1 cellular context compared by ENCODE assay signal in genomic region chrX:153944140-153944799, GRCh38.
TF ChIP-seq lines count a peak whose summit lies in the region.

Gene RENBP, minus strand, starts transcription at chrX:153944643. Its CDS starts 33 bp downstream, at chrX:153944610.

TF ChIP-seq in K562, 482 proteins besides CTCF, POLR2A, EP300 and RAD21 (continued from another document and continues in another):
- TF ChIP-seq ZNF407 (IDR thresholded peaks at IDR 0.05; ENCODE audit: low read depth) (no peak), SUPT5H (IDR thresholded peaks at IDR 0.05) (no peak), NFE2 (IDR thresholded peaks at IDR 0.05; ENCODE audit: low read depth) (no peak), ZNF280B (CRISPR knock-in tag; IDR thresholded peaks at IDR 0.05) (no peak), ZNF133 (CRISPR knock-in tag; IDR thresholded peaks at IDR 0.05) (no peak), EWSR1 (IDR thresholded peaks at IDR 0.05; ENCODE audit: borderline replicate concordance, low read depth, partially characterized antibody) (no peak), RB1 (IDR thresholded peaks at IDR 0.05; ENCODE audit: low read depth) (no peak), CEBPG (CRISPR knock-in tag; IDR thresholded peaks at IDR 0.05) (no peak), CEBPG (tag; conservative IDR thresholded peaks at IDR 0.05 in 1 of 2, IDR thresholded peaks at IDR 0.05 in 1 of 2) (no peak), E2F8 (IDR thresholded peaks at IDR 0.05; ENCODE audit: low read depth, partially characterized antibody) (no peak), SAP30 (IDR thresholded peaks at IDR 0.05; ENCODE audit: borderline replicate concordance, insufficient read depth, low read depth, low read length, poor library complexity, severe bottlenecking) (peak; percentile 18), POLR2B (IDR thresholded peaks at IDR 0.05; ENCODE audit: low read depth, partially characterized antibody) (no peak), PML (IDR thresholded peaks at IDR 0.05; ENCODE audit: low read length) (no peak), PHF8 (IDR thresholded peaks at IDR 0.05; ENCODE audit: borderline replicate concordance, low read length) (peak; percentile 36; the same call in 1 of the 2 replicates), NCOA2 (IDR thresholded peaks at IDR 0.05; ENCODE audit: partially characterized antibody in 2 of 2) (no peak), HMGXB4 (CRISPR knock-in tag; IDR thresholded peaks at IDR 0.05) (no peak), ZNF766 (CRISPR knock-in tag; conservative IDR thresholded peaks at IDR 0.05) (no peak), CCNT2 (IDR thresholded peaks at IDR 0.05; ENCODE audit: borderline replicate concordance, extremely low read depth, insufficient read length, low read depth, low read length) (no peak), RNF219 (CRISPR knock-in tag; IDR thresholded peaks at IDR 0.05) (no peak), PPARD (CRISPR knock-in tag; IDR thresholded peaks at IDR 0.05) (no peak), CREM (IDR thresholded peaks at IDR 0.05; ENCODE audit: low read depth) (peak; percentile 32; the same call in 1 of the 2 replicates), SP2 (IDR thresholded peaks at IDR 0.05; ENCODE audit: extremely low read depth, low read depth, low read length, poor library complexity, severe bottlenecking) (no peak), MXI1 (IDR thresholded peaks at IDR 0.05; ENCODE audit: low read depth, low read length) (no peak), PTTG1 (tag; IDR thresholded peaks at IDR 0.05; ENCODE audit: low read depth) (no peak), NONO (IDR thresholded peaks at IDR 0.05; ENCODE audit: low read depth in 2 of 2, low read length in 1 of 2) (no peak), ZNF764 (CRISPR knock-in tag; IDR thresholded peaks at IDR 0.05; ENCODE audit: low read depth) (no peak), TAL1 (IDR thresholded peaks at IDR 0.05) (no peak), POLR3A (IDR thresholded peaks at IDR 0.05; ENCODE audit: borderline replicate concordance, extremely low read depth, insufficient read depth, insufficient read length) (no peak), MEIS2 (IDR thresholded peaks at IDR 0.05; ENCODE audit: partially characterized antibody) (no peak), HMG20A (CRISPR knock-in tag; conservative IDR thresholded peaks at IDR 0.05) (no peak), CBX8 (IDR thresholded peaks at IDR 0.05; ENCODE audit: borderline replicate concordance, extremely low read depth, low read depth, low read length, poor library complexity, severe bottlenecking) (no peak), NFIX (CRISPR knock-in tag; IDR thresholded peaks at IDR 0.05; ENCODE audit: low read depth) (no peak), ZNF224 (CRISPR knock-in tag; IDR thresholded peaks at IDR 0.05) (no peak), FOXJ3 (CRISPR knock-in tag; IDR thresholded peaks at IDR 0.05) (no peak)
- TF ChIP-seq, protein P1, sequence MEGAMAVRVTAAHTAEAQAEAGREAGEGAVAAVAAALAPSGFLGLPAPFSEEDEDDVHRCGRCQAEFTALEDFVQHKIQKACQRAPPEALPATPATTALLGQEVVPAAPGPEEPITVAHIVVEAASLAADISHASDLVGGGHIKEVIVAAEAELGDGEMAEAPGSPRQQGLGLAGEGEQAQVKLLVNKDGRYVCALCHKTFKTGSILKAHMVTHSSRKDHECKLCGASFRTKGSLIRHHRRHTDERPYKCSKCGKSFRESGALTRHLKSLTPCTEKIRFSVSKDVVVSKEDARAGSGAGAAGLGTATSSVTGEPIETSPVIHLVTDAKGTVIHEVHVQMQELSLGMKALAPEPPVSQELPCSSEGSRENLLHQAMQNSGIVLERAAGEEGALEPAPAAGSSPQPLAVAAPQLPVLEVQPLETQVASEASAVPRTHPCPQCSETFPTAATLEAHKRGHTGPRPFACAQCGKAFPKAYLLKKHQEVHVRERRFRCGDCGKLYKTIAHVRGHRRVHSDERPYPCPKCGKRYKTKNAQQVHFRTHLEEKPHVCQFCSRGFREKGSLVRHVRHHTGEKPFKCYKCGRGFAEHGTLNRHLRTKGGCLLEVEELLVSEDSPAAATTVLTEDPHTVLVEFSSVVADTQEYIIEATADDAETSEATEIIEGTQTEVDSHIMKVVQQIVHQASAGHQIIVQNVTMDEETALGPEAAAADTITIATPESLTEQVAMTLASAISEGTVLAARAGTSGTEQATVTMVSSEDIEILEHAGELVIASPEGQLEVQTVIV (CRISPR knock-in tag; IDR thresholded peaks at IDR 0.05; ENCODE audit: borderline replicate concordance), result no peak
- TF ChIP-seq, protein P2, sequence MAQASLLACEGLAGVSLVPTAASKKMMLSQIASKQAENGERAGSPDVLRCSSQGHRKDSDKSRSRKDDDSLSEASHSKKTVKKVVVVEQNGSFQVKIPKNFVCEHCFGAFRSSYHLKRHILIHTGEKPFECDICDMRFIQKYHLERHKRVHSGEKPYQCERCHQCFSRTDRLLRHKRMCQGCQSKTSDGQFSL (CRISPR knock-in tag; IDR thresholded peaks at IDR 0.05), result no peak
- TF ChIP-seq, protein P2 (tag; IDR thresholded peaks at IDR 0.05), result no peak
- TF ChIP-seq, protein P3, sequence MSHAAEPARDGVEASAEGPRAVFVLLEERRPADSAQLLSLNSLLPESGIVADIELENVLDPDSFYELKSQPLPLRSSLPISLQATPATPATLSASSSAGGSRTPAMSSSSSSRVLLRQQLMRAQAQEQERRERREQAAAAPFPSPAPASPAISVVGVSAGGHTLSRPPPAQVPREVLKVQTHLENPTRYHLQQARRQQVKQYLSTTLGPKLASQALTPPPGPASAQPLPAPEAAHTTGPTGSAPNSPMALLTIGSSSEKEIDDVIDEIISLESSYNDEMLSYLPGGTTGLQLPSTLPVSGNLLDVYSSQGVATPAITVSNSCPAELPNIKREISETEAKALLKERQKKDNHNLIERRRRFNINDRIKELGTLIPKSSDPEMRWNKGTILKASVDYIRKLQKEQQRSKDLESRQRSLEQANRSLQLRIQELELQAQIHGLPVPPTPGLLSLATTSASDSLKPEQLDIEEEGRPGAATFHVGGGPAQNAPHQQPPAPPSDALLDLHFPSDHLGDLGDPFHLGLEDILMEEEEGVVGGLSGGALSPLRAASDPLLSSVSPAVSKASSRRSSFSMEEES (CRISPR knock-in tag; IDR thresholded peaks at IDR 0.05), result peak; percentile 58
- TF ChIP-seq, protein P4, sequence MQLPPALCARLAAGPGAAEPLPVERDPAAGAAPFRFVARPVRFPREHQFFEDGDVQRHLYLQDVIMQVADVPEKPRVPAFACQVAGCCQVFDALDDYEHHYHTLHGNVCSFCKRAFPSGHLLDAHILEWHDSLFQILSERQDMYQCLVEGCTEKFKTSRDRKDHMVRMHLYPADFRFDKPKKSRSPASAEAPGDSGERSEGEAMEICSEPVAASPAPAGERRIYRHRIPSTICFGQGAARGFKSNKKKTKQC (CRISPR knock-in tag; IDR thresholded peaks at IDR 0.05), result no peak
